Comparison of ENCODE assay signal across 9 cellular contexts in genomic region chr9:92327283-92327850, GRCh38. TPM values are rescaled to one million over a fixed set of nuclear protein-coding genes. Genes with fewer than 3 reads are reported as not detected.
DNase-seq lines count a peak whose midpoint lies in the region; ATAC-seq and TF ChIP-seq lines count a peak whose summit lies in the region.
"Had no signal": no experiment of that assay in that cellular context is flagged by ENCODE, and none has a peak within 500 bp of the region (broad histone marks: within the 10 kb centered on the region; RNA-seq: fewer than 3 reads in every experiment).

No MANE protein-coding gene starts in this region.

- H3K4me3 ChIP-seq in neural progenitor cell (no peak overlapping the region), right atrium auricular region (no peak overlapping the region)

- H3K36me3 ChIP-seq in neural progenitor cell (no peaks in the 10 kb centered on the region), right atrium auricular region (peaks cover 9% of the 10 kb centered on the region)

- peaks cover 41% of the 10 kb centered on the region for H3K4me1 Mint-ChIP-seq in activated T-cell treated with anti-CD3 and anti-CD28 coated beads, Interleukin-2, amount 50 U/mL, for 24 hours (ENCODE audit: low read depth)
- peaks cover 37% of the 10 kb centered on the region for H3K4me1 Mint-ChIP-seq in activated naive CD8-positive, alpha-beta T cell treated with anti-CD3 and anti-CD28 coated beads, Interleukin-2, amount 50 U/mL, for 24 hours
- H3K4me1 Mint-ChIP-seq in neural progenitor cell: peaks cover 20% of the 10 kb centered on the region

- H3K27ac Mint-ChIP-seq in activated T-cell treated with anti-CD3 and anti-CD28 coated beads, Interleukin-2, amount 50 U/mL, for 24 hours: peak overlapping the region; percentile 100
- H3K27ac Mint-ChIP-seq in activated naive CD8-positive, alpha-beta T cell treated with anti-CD3 and anti-CD28 coated beads, Interleukin-2, amount 50 U/mL, for 24 hours: peak overlapping the region; percentile 98
- no peak overlapping the region for H3K27ac Mint-ChIP-seq in neural progenitor cell

- peak overlapping the region; percentile 98 for H3K4me3 Mint-ChIP-seq in activated T-cell treated with anti-CD3 and anti-CD28 coated beads, Interleukin-2, amount 50 U/mL, for 24 hours
- peak overlapping the region; percentile 96 for H3K4me3 Mint-ChIP-seq in activated naive CD8-positive, alpha-beta T cell treated with anti-CD3 and anti-CD28 coated beads, Interleukin-2, amount 50 U/mL, for 24 hours
- H3K4me3 Mint-ChIP-seq in neural progenitor cell: peak overlapping the region; percentile 97

- H3K79me2 ChIP-seq in neural progenitor cell (ENCODE audit: low read depth): peaks cover 24% of the 10 kb centered on the region

- no peaks in the 10 kb centered on the region for H3K27me3 Mint-ChIP-seq in activated T-cell treated with anti-CD3 and anti-CD28 coated beads, Interleukin-2, amount 50 U/mL, for 24 hours
- H3K27me3 Mint-ChIP-seq in activated naive CD8-positive, alpha-beta T cell treated with anti-CD3 and anti-CD28 coated beads, Interleukin-2, amount 50 U/mL, for 24 hours: no peaks in the 10 kb centered on the region
- no peaks in the 10 kb centered on the region for H3K27me3 Mint-ChIP-seq in neural progenitor cell (ENCODE audit: insufficient read depth, low read depth)

- no peak overlapping the region for H2AFZ ChIP-seq in neural progenitor cell (replicated peaks)

- H3K27ac ChIP-seq in neural progenitor cell: no peak overlapping the region
- no peak overlapping the region for H3K27ac ChIP-seq in right atrium auricular region
- H3K27ac ChIP-seq: heart left ventricle had no signal

- DNase-seq in activated T-cell treated with anti-CD3 and anti-CD28 coated beads, Interleukin-2, amount 50 U/mL, for 24 hours: no peak
- no peak for DNase-seq in activated T-cell treated with anti-CD3 and anti-CD28 coated beads for 4 hours
- peak; percentile 10 for DNase-seq in NAMALWA (ENCODE audit: low spot score)
- DNase-seq in activated naive CD8-positive, alpha-beta T cell treated with anti-CD3 and anti-CD28 coated beads, Interleukin-2, amount 50 U/mL, for 24 hours: no peak
- DNase-seq in neural progenitor cell (ENCODE audit: low spot score): no peak
- no peak for DNase-seq in right atrium auricular region (ENCODE audit: low spot score)
- DNase-seq in ureter (ENCODE audit: low spot score): no peak
- DNase-seq: heart left ventricle had no signal

- no peaks in the 10 kb centered on the region for H3K9me3 Mint-ChIP-seq in activated T-cell treated with anti-CD3 and anti-CD28 coated beads, Interleukin-2, amount 50 U/mL, for 24 hours
- no peaks in the 10 kb centered on the region for H3K9me3 Mint-ChIP-seq in activated naive CD8-positive, alpha-beta T cell treated with anti-CD3 and anti-CD28 coated beads, Interleukin-2, amount 50 U/mL, for 24 hours
- no peaks in the 10 kb centered on the region for H3K9me3 Mint-ChIP-seq in neural progenitor cell

- no peak overlapping the region for H3K9ac ChIP-seq in neural progenitor cell

- TF ChIP-seq CTCF in neural progenitor cell (IDR thresholded peaks at IDR 0.05): no peak
- no peak for TF ChIP-seq CTCF in right atrium auricular region (IDR thresholded peaks at IDR 0.05)

- peaks cover 4% of the 10 kb centered on the region for H3F3A ChIP-seq in neural progenitor cell (ENCODE audit: low read depth)

- H3K27me3 ChIP-seq in neural progenitor cell: no peaks in the 10 kb centered on the region
- no peaks in the 10 kb centered on the region for H3K27me3 ChIP-seq in right atrium auricular region
- H3K27me3 ChIP-seq: heart left ventricle had no signal

- H4K20me1 ChIP-seq in neural progenitor cell (ENCODE audit: low read depth): no peaks in the 10 kb centered on the region

- no peak for ATAC-seq in activated naive CD8-positive, alpha-beta T cell treated with anti-CD3 and anti-CD28 coated beads, Interleukin-2, amount 50 U/mL, for 24 hours
- no peak for ATAC-seq in GM19328 (IDR thresholded peaks at IDR 0.05; ENCODE audit: unreplicated experiment)
- ATAC-seq: heart left ventricle had no signal

- H3K4me1 ChIP-seq in neural progenitor cell (peaks cover 15% of the 10 kb centered on the region), right atrium auricular region (peaks cover 0 to 23% of the 10 kb centered on the region in 2 donors)

- peaks cover 47% of the 10 kb centered on the region for H3K36me3 Mint-ChIP-seq in activated T-cell treated with anti-CD3 and anti-CD28 coated beads, Interleukin-2, amount 50 U/mL, for 24 hours (ENCODE audit: low read depth)
- peaks cover 23% of the 10 kb centered on the region for H3K36me3 Mint-ChIP-seq in activated naive CD8-positive, alpha-beta T cell treated with anti-CD3 and anti-CD28 coated beads, Interleukin-2, amount 50 U/mL, for 24 hours (ENCODE audit: low read depth)
- H3K36me3 Mint-ChIP-seq in neural progenitor cell: no peaks in the 10 kb centered on the region

- no peak overlapping the region for H3K4me2 ChIP-seq in neural progenitor cell

- H3K9me3 ChIP-seq in neural progenitor cell (ENCODE audit: low read depth) (no peaks in the 10 kb centered on the region), right atrium auricular region (no peaks in the 10 kb centered on the region)
- H3K9me3 ChIP-seq: heart left ventricle had no signal

RNA-seq across cellular contexts. Expression of gene CENPP, which starts 1.6 kb away (rescaled TPM):
- total RNA-seq in neural progenitor cell (ENCODE audit: low replicate concordance) (5.5 and 10.7 TPM in 2 replicates), right atrium auricular region (1 to 10 TPM; 1.1 to 1.2 TPM), ureter (10.6 TPM)

RNA-seq across cellular contexts. Expression of gene NOL8, which starts 2.2 kb away (rescaled TPM):
- total RNA-seq in neural progenitor cell (ENCODE audit: low replicate concordance) (15.2 and 21.0 TPM in 2 replicates), right atrium auricular region (10 to 100 TPM; 11.4 to 12.3 TPM), ureter (60.2 TPM)

RNA-seq across cellular contexts. Expression of gene IARS1, which starts 33.9 kb away (rescaled TPM):
- total RNA-seq in neural progenitor cell (ENCODE audit: low replicate concordance) (180 and 260 TPM in 2 replicates), right atrium auricular region (10 to 100 TPM; 40.1 to 55.1 TPM), ureter (269 TPM)
